Comparison of ENCODE assay signal across 29 cellular contexts in the genomic region with DNA sequence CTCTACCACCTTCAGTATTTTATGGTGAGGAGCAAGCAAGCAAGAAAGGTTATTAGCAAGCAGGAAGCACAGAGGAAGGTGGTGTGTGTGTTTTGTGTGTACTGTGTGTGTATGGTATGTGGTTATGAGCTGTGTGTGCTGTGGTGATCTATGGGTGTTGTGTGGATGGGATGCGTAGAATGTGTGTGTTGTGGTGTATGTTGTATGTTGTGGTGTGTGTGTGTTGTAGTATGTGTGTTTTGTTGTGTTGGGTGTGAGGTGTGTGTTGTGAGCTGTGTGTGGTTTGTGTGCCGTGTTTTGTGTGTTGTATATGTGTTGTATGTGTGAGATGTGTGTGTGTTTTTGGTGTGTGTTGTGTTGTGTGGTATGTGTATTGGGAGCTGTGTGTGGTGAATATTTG. TPM values are rescaled to one million over a fixed set of nuclear protein-coding genes. Genes with fewer than 3 reads are reported as not detected.
"Had no signal": no experiment of that assay in that cellular context is flagged by ENCODE, and none has a peak within 500 bp of the region (broad histone marks: within the 10 kb centered on the region; RNA-seq: fewer than 3 reads in every experiment).

No MANE protein-coding gene starts in this region.

- H3K27ac ChIP-seq: Peyer's patch, SJSA1, VCaP had no signal

- H3K4me1 ChIP-seq: Peyer's patch, SJSA1 had no signal

- H3K9me3 ChIP-seq: Peyer's patch, SJSA1, SK-N-SH had no signal

- DNase-seq: activated CD4-positive, alpha-beta memory T cell treated with anti-CD3 and anti-CD28 coated beads, Interleukin-2, amount 10 ng/mL, durations not matched to agents 7 days and 5 days; activated CD4-positive, alpha-beta T cell treated with anti-CD3 and anti-CD28 coated beads for 1 hour; activated CD4-positive, alpha-beta T cell treated with anti-CD3 and anti-CD28 coated beads for 48 hours; activated CD4-positive, CD25-positive, alpha-beta regulatory T cell; activated CD8-positive, alpha-beta memory T cell treated with anti-CD3 and anti-CD28 coated beads for 24 hours; activated CD8-positive, alpha-beta memory T cell treated with anti-CD3 and anti-CD28 coated beads, Interleukin-2, amount 10 ng/mL, durations not matched to agents 7 days and 5 days; activated CD8-positive, alpha-beta memory T cell treated with anti-CD3 and anti-CD28 coated beads, Interleukin-2, amount 50 U/mL, for 48 hours; activated effector memory CD4-positive, alpha-beta T cell treated with Interleukin-2 at 50 U/mL for 16 hours; activated naive CD4-positive, alpha-beta T cell treated with anti-CD3 and anti-CD28 coated beads, Interleukin-2, amount 10 ng/mL, durations not matched to agents 7 days and 5 days; activated naive CD8-positive, alpha-beta T cell treated with anti-CD3 and anti-CD28 coated beads, Interleukin-2, amount 50 U/mL, for 24 hours; activated T-cell treated with anti-CD3 and anti-CD28 coated beads, Interleukin-2, amount 50 U/mL, for 48 hours; anterior cingulate cortex; MM.1S; NCI-H1092; NCI-H1436 treated with DMSO at 0.1 percent for 48 hours; NCI-H1694 treated with DMSO at 0.1 percent for 48 hours; NCI-H2029; NCI-H345; NCI-H524 treated with DMSO at 0.1 percent for 48 hours; PC-3; Peyer's patch; RPMI8226; SHP77 treated with DMSO at 0.1 percent for 48 hours; SK-N-SH; T-cell; T-helper 2 cell; T-helper 9 cell had no signal

- H3K9ac ChIP-seq: SK-N-SH had no signal

- ATAC-seq: activated CD8-positive, alpha-beta memory T cell treated with anti-CD3 and anti-CD28 coated beads, Interleukin-2, amount 10 ng/mL, durations not matched to agents 7 days and 5 days; activated naive CD8-positive, alpha-beta T cell treated with anti-CD3 and anti-CD28 coated beads, Interleukin-2, amount 50 U/mL, for 24 hours; PC-3; T-cell had no signal

- H3K4me3 ChIP-seq: Peyer's patch, SJSA1 had no signal

- H3K4me2 ChIP-seq: SK-N-SH had no signal

- H3K27me3 ChIP-seq: Peyer's patch, SJSA1 had no signal

- H3K36me3 ChIP-seq: Peyer's patch, SJSA1 had no signal

RNA-seq across cellular contexts. Expression of a gene that starts 49.6 kb away (rescaled TPM):
- total RNA-seq: activated CD4-positive, alpha-beta memory T cell treated with anti-CD3 and anti-CD28 coated beads, Interleukin-2, amount 10 ng/mL, durations not matched to agents 7 days and 5 days; activated CD8-positive, alpha-beta memory T cell treated with anti-CD3 and anti-CD28 coated beads, Interleukin-2, amount 10 ng/mL, durations not matched to agents 7 days and 5 days; Peyer's patch; SJSA1 had no signal
- polyA plus RNA-seq: SK-N-SH had no signal
